Comparison of ENCODE assay signal across 27 cellular contexts in genomic region chr3:25412269-25412668, GRCh38. TPM values are rescaled to one million over a fixed set of nuclear protein-coding genes. Genes with fewer than 3 reads are reported as not detected.
A peak's percentile ranks its signal among the peaks of the same experiment; 100 is the strongest.
DNase-seq lines count a peak whose midpoint lies in the region; ATAC-seq and TF ChIP-seq lines count a peak whose summit lies in the region.
"Had no signal": no experiment of that assay in that cellular context is flagged by ENCODE, and none has a peak within 500 bp of the region (broad histone marks: within the 10 kb centered on the region; RNA-seq: fewer than 3 reads in every experiment).

No MANE protein-coding gene starts in this region.

- no peaks in the 10 kb centered on the region for H3K9me2 ChIP-seq in SK-N-SH

- ATAC-seq in HG03439 (IDR thresholded peaks at IDR 0.05; ENCODE audit: unreplicated experiment), result no peak
- no peak for ATAC-seq in natural killer cell
- ATAC-seq: activated CD4-positive, alpha-beta T cell treated with anti-CD3 and anti-CD28 coated beads for 36 hours; CD8-positive, alpha-beta T cell; left ventricle myocardium superior; Panc1; pancreas; stimulated activated naive B cell treated with anti-CD40 and anti-IgM and Interleukin-4, amounts not matched to agents 10 μg/mL and 1 μg/mL and 100 μg/mL, for 72 hours; T-helper 17 cell had no signal

- H4K20me1 ChIP-seq in SK-N-SH (ENCODE audit: insufficient read depth) (no peaks in the 10 kb centered on the region), smooth muscle cell (ENCODE audit: low read depth) (no peaks in the 10 kb centered on the region)

- TF ChIP-seq CTCF in SK-N-SH (IDR thresholded peaks at IDR 0.05) (no peak), fibroblast of pulmonary artery (IDR thresholded peaks at IDR 0.05; ENCODE audit: low read length, missing control alignments) (no peak), smooth muscle cell (IDR thresholded peaks at IDR 0.05; ENCODE audit: borderline replicate concordance, insufficient read depth, poor library complexity, severe bottlenecking) (no peak), natural killer cell (IDR thresholded peaks at IDR 0.05) (no peak)

- H3K79me2 ChIP-seq in SK-N-SH (ENCODE audit: insufficient read depth) (no peaks in the 10 kb centered on the region), smooth muscle cell (ENCODE audit: low read depth) (no peaks in the 10 kb centered on the region)

- TF ChIP-seq RAD21 in SK-N-SH (IDR thresholded peaks at IDR 0.05; ENCODE audit: low read length), result no peak

- peaks cover 6 to 23% of the 10 kb centered on the region in 2 donors for H3K27me3 Mint-ChIP-seq in natural killer cell (ENCODE audit: low read depth in 2 of 2)
- H3K27me3 Mint-ChIP-seq: activated CD4-positive, alpha-beta T cell treated with anti-CD3 and anti-CD28 coated beads for 36 hours; activated naive CD4-positive, alpha-beta T cell treated with anti-CD3 and anti-CD28 coated beads, Interleukin-2, amount 10 ng/mL, durations not matched to agents 7 days and 5 days; central memory CD8-positive, alpha-beta T cell; T-helper 17 cell had no signal

- H3K9me3 ChIP-seq in SK-N-SH (no peaks in the 10 kb centered on the region), smooth muscle cell (replicated peaks; ENCODE audit: low read depth) (no peaks in the 10 kb centered on the region)
- H3K9me3 ChIP-seq: pancreas had no signal

- no peak for TF ChIP-seq EP300 in SK-N-SH (IDR thresholded peaks at IDR 0.05; ENCODE audit: borderline replicate concordance in 1 of 2, low read depth in 1 of 2, low read length in 1 of 2)

- no peaks in the 10 kb centered on the region for H3K36me3 Mint-ChIP-seq in natural killer cell
- H3K36me3 Mint-ChIP-seq: activated naive CD4-positive, alpha-beta T cell treated with anti-CD3 and anti-CD28 coated beads, Interleukin-2, amount 10 ng/mL, durations not matched to agents 7 days and 5 days; CD8-positive, alpha-beta T cell; stimulated activated naive B cell treated with anti-CD40 and anti-IgM and Interleukin-4, amounts not matched to agents 10 μg/mL and 1 μg/mL and 100 μg/mL, for 72 hours had no signal

- H3K4me1 ChIP-seq in SK-N-SH (ENCODE audit: control insufficient read depth in 1 of 2, insufficient read depth in 2 of 2, low read depth in 1 of 2, low read length in 1 of 2), result no peaks in the 10 kb centered on the region
- no peaks in the 10 kb centered on the region for H3K4me1 ChIP-seq in smooth muscle cell (ENCODE audit: low read depth)
- H3K4me1 ChIP-seq: pancreas had no signal

- H3K27ac ChIP-seq in SK-N-SH (ENCODE audit: low read depth in 2 of 2, low read length in 1 of 2) (no peak overlapping the region), smooth muscle cell (ENCODE audit: low read depth) (peak overlapping the region; percentile 16)
- H3K27ac ChIP-seq: pancreas had no signal

- H3K27ac Mint-ChIP-seq in natural killer cell, result no peak overlapping the region
- H3K27ac Mint-ChIP-seq: activated CD4-positive, alpha-beta T cell treated with anti-CD3 and anti-CD28 coated beads for 36 hours; activated naive CD4-positive, alpha-beta T cell treated with anti-CD3 and anti-CD28 coated beads, Interleukin-2, amount 10 ng/mL, durations not matched to agents 7 days and 5 days; CD8-positive, alpha-beta T cell; immature natural killer cell; stimulated activated naive B cell treated with anti-CD40 and anti-IgM and Interleukin-4, amounts not matched to agents 10 μg/mL and 1 μg/mL and 100 μg/mL, for 72 hours; T-helper 17 cell had no signal

- H3F3A ChIP-seq in SK-N-SH (replicated peaks; ENCODE audit: insufficient read depth) (no peaks in the 10 kb centered on the region), smooth muscle cell (ENCODE audit: low read depth) (no peaks in the 10 kb centered on the region)

- H3K9me3 Mint-ChIP-seq in natural killer cell, result no peaks in the 10 kb centered on the region
- H3K9me3 Mint-ChIP-seq: activated naive CD4-positive, alpha-beta T cell treated with anti-CD3 and anti-CD28 coated beads, Interleukin-2, amount 10 ng/mL, durations not matched to agents 7 days and 5 days; CD8-positive, alpha-beta T cell; immature natural killer cell; stimulated activated naive B cell treated with anti-CD40 and anti-IgM and Interleukin-4, amounts not matched to agents 10 μg/mL and 1 μg/mL and 100 μg/mL, for 72 hours had no signal

- H3K27me3 ChIP-seq in SK-N-SH (ENCODE audit: insufficient read depth), result no peaks in the 10 kb centered on the region
- H3K27me3 ChIP-seq in smooth muscle cell (ENCODE audit: low read depth), result no peaks in the 10 kb centered on the region
- H3K27me3 ChIP-seq: pancreas had no signal

- H3K36me3 ChIP-seq in SK-N-SH (replicated peaks in 1 of 2; ENCODE audit: control insufficient read depth in 1 of 2, insufficient read depth in 2 of 2, low read length in 1 of 2), result no peaks in the 10 kb centered on the region
- no peaks in the 10 kb centered on the region for H3K36me3 ChIP-seq in smooth muscle cell (ENCODE audit: low read depth)
- H3K36me3 ChIP-seq: pancreas had no signal

- POLR2A ChIA-PET in SK-N-SH (lab: Yijun Ruan, JAX), result no interaction called here

- 0 out of 2 replicates have a peak overlapping the region, but pooled peaks have one; percentile 47 for H2AFZ ChIP-seq in SK-N-SH (ENCODE audit: low read depth)
- no peak overlapping the region for H2AFZ ChIP-seq in smooth muscle cell (ENCODE audit: low read depth)

- intact Hi-C loops in natural killer cell (cut with micrococcal nuclease), result no loop called here

- CTCF ChIA-PET in SK-N-SH (lab: Yijun Ruan, JAX), result no interaction called here

- H3K4me3 Mint-ChIP-seq in natural killer cell, result no peak overlapping the region
- H3K4me3 Mint-ChIP-seq: activated CD4-positive, alpha-beta T cell treated with anti-CD3 and anti-CD28 coated beads for 36 hours; activated naive CD4-positive, alpha-beta T cell treated with anti-CD3 and anti-CD28 coated beads, Interleukin-2, amount 10 ng/mL, durations not matched to agents 7 days and 5 days; CD8-positive, alpha-beta T cell; central memory CD8-positive, alpha-beta T cell; immature natural killer cell; nephron; stimulated activated naive B cell treated with anti-CD40 and anti-IgM and Interleukin-4, amounts not matched to agents 10 μg/mL and 1 μg/mL and 100 μg/mL, for 72 hours; T-helper 17 cell had no signal

- H3K9ac ChIP-seq in SK-N-SH (no peak overlapping the region), smooth muscle cell (ENCODE audit: low read depth) (no peak overlapping the region)

- H3K4me1 Mint-ChIP-seq in natural killer cell, result no peaks in the 10 kb centered on the region
- H3K4me1 Mint-ChIP-seq: activated CD4-positive, alpha-beta T cell treated with anti-CD3 and anti-CD28 coated beads for 36 hours; activated naive CD4-positive, alpha-beta T cell treated with anti-CD3 and anti-CD28 coated beads, Interleukin-2, amount 10 ng/mL, durations not matched to agents 7 days and 5 days; central memory CD8-positive, alpha-beta T cell; immature natural killer cell; stimulated activated naive B cell treated with anti-CD40 and anti-IgM and Interleukin-4, amounts not matched to agents 10 μg/mL and 1 μg/mL and 100 μg/mL, for 72 hours; T-helper 17 cell had no signal

- H3K4me3 ChIP-seq in SK-N-SH (ENCODE audit: low read depth in 2 of 2, low read length in 1 of 2) (no peak overlapping the region), fibroblast of pulmonary artery (replicated peaks; ENCODE audit: low read depth, low read length) (no peak overlapping the region), smooth muscle cell (no peak overlapping the region)
- H3K4me3 ChIP-seq: pancreas had no signal

- DNase-seq in HCEC 1CT (peak; percentile 32), SK-N-SH (no peak), fibroblast of pulmonary artery (ENCODE audit: low read depth) (peak; percentile 34), smooth muscle cell (lab: John Stamatoyannopoulos, UW; ENCODE audit: unreplicated experiment) (no peak), natural killer cell (no peak), anterior cingulate cortex (lab: John Stamatoyannopoulos, UW) (no peak)
- DNase-seq: activated CD4-positive, alpha-beta T cell treated with anti-CD3 and anti-CD28 coated beads for 36 hours; activated naive CD4-positive, alpha-beta T cell treated with anti-CD3 and anti-CD28 coated beads, Interleukin-2, amount 10 ng/mL, durations not matched to agents 7 days and 5 days; activated T-cell treated with anti-CD3 and anti-CD28 coated beads, Interleukin-2, amount 50 U/mL, for 48 hours; amygdala; CD8-positive, alpha-beta T cell; DMS79 treated with DMSO at 0.1 percent for 48 hours; immature natural killer cell; left ventricle myocardium superior; NCI-H1092; NCI-H187 treated with DMSO at 0.1 percent for 48 hours; NCI-H526; pancreas; stimulated activated CD4-positive, alpha-beta T cell treated with anti-CD3 and anti-CD28 coated beads, Interleukin-12 subunit alpha, Interleukin-12 subunit beta, amount 100 ng/mL, for 4 hours; stimulated activated CD4-positive, alpha-beta T cell treated with anti-CD3 and anti-CD28 coated beads, Interleukin-4, amount 100 ng/mL, for 24 hours; stimulated activated naive B cell treated with anti-CD40 and anti-IgM and Interleukin-4, amounts not matched to agents 10 μg/mL and 1 μg/mL and 100 μg/mL, for 72 hours; T-helper 17 cell had no signal

- H3K4me2 ChIP-seq in SK-N-SH, result no peak overlapping the region
- H3K4me2 ChIP-seq in smooth muscle cell, result peak overlapping the region; percentile 10

TF ChIP-seq in SK-N-SH, 30 proteins besides CTCF, POLR2A, EP300 and RAD21:
- TF ChIP-seq USF2 (IDR thresholded peaks at IDR 0.05; ENCODE audit: borderline replicate concordance, low read depth, low read length) (no peak), RCOR1 (IDR thresholded peaks at IDR 0.05; ENCODE audit: low read length) (no peak), JUND (IDR thresholded peaks at IDR 0.05) (peak; percentile 30), TAF1 (IDR thresholded peaks at IDR 0.05; ENCODE audit: borderline replicate concordance, low read depth, low read length) (no peak), FOSL2 (IDR thresholded peaks at IDR 0.05; ENCODE audit: borderline replicate concordance, low read depth) (peak; percentile 23; the same call in 1 of the 2 replicates), RXRA (IDR thresholded peaks at IDR 0.05; ENCODE audit: borderline replicate concordance, low read depth) (no peak), NRF1 (IDR thresholded peaks at IDR 0.05; ENCODE audit: low read depth, low read length) (no peak), GATA2 (CRISPR knock-in tag; IDR thresholded peaks at IDR 0.05) (no peak)

RNA-seq across cellular contexts. Expression of gene RARB, which starts 15.8 kb away (rescaled TPM):
- 10.7 and 15.2 TPM in 2 replicates for polyA plus RNA-seq in SK-N-SH (2012; rRNA removed)
- polyA plus RNA-seq in SK-N-SH (2012; cell fraction: cytosol; rRNA removed), result 13.7 and 14.8 TPM in 2 replicates
- polyA plus RNA-seq in SK-N-SH (2012; cell fraction: nucleus; rRNA removed), result 8.0 and 16.6 TPM in 2 replicates
- total RNA-seq in smooth muscle cell, result 106 and 129 TPM in 2 replicates
- polyA plus RNA-seq in smooth muscle cell, result 62.8 and 88.1 TPM in 2 replicates
- not detected for total RNA-seq in natural killer cell
- total RNA-seq: activated CD4-positive, alpha-beta T cell treated with anti-CD3 and anti-CD28 coated beads for 36 hours; CD8-positive, alpha-beta T cell; mononuclear cell; T-helper 17 cell had no signal

Comparison
In these comparisons a context has a peak if more than half of its experiments do, and no peak if none do; other contexts are left out.
1. DNase-seq: peak in HCEC 1CT (single experiment) and fibroblast of pulmonary artery (single experiment); none in SK-N-SH (single experiment), smooth muscle cell (single experiment), natural killer cell (single experiment) and anterior cingulate cortex (0 of 58).
2. RNA of gene RARB, which starts 15.8 kb away (total RNA-seq): 106 to 129 TPM in smooth muscle cell; not detected in natural killer cell; every median in the first group is over 10 times any median in the second.